In the genomic region with DNA sequence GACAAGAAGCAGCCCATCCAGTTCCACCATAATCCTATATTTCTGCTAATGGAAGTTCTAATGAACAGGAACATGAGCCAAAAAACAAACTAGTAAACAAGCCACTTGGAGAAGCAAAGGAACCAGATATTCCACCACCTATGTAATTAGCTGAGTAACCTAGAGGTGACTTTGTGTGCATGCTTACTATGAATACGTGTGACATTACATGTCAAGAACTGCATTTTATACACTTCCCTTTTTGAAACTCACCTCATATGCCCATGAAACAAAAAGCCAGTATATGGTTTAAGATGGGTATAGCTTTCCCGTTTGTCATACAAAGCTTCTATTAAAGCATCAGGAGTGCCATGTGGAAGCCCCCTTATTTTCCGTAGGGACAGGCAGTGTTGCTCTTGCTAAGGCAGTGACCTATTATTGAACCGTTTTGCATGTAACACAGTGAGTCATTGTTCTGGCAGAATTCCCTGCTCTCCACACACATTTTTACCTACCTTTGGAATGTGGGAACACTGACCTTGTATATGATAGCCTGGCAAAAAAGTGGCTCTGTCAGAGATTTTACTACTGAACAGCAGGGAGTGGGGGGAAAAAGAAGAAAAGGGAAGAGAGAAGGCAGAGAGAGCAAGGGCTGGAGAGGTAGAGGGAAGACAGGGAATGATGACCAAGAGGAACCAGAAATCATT, we compare ENCODE assay signal across 10 cellular contexts. TPM values are rescaled to one million over a fixed set of nuclear protein-coding genes. Genes with fewer than 3 reads are reported as not detected.
DNase-seq lines count a peak whose midpoint lies in the region; ATAC-seq and TF ChIP-seq lines count a peak whose summit lies in the region.
"Had no signal": no experiment of that assay in that cellular context is flagged by ENCODE, and none has a peak within 500 bp of the region (broad histone marks: within the 10 kb centered on the region; RNA-seq: fewer than 3 reads in every experiment).

No MANE protein-coding gene starts in this region.

- peak overlapping the region; percentile 26 for H3K9ac ChIP-seq in GM23248

- 33% methylated on average over 4 of the region's 4 CpGs for WGBS in GM23248 (ENCODE audit: low coverage in 1 of 2, low lambda C conversion rate in 2 of 2, missing lambda C conversion rate in 2 of 2), 2 experiments

- intact Hi-C loops in ascending aorta (cut with DNase I): no loop called here

- H3K27ac ChIP-seq in GM23248 (peak overlapping the region; percentile 64), RWPE2 (ENCODE audit: poor library complexity, severe bottlenecking) (peak overlapping the region; percentile 51), ascending aorta (no peak overlapping the region)

- TF ChIP-seq CTCF in RWPE2 (IDR thresholded peaks at IDR 0.05; ENCODE audit: poor library complexity, severe bottlenecking): no peak
- TF ChIP-seq CTCF in retinal pigment epithelial cell (conservative IDR thresholded peaks at IDR 0.05; ENCODE audit: low read depth, low read length): no peak
- no peak for TF ChIP-seq CTCF in ascending aorta (IDR thresholded peaks at IDR 0.05)

- H3K4me2 ChIP-seq in GM23248 (ENCODE audit: unreplicated experiment): peak overlapping the region; percentile 53

- H3K4me3 ChIP-seq in GM23248 (no peak overlapping the region), RWPE2 (ENCODE audit: severe bottlenecking) (no peak overlapping the region), retinal pigment epithelial cell (ENCODE audit: low read length) (no peak overlapping the region), ascending aorta (no peak overlapping the region)

- H3K9me2 ChIP-seq in GM23248 (ENCODE audit: insufficient read depth): no peaks in the 10 kb centered on the region; the same call in 1 of the 2 replicates

- DNase-seq in GM23248 (peak; percentile 82), RWPE2 (ENCODE audit: low spot score) (no peak), fibroblast of peridontal ligament (ENCODE audit: extremely low read depth) (peak; percentile 92), retinal pigment epithelial cell (ENCODE audit: low read depth) (peak; percentile 93), hepatic stellate cell (ENCODE audit: low spot score) (no peak), ascending aorta (ENCODE audit: low spot score in 2 of 2) (no peak)
- DNase-seq in stimulated activated CD8-positive, alpha-beta memory T cell treated with anti-CD3 and anti-CD28 coated beads, Interleukin-4, amount 100 ng/mL, for 48 hours: no peak
- DNase-seq: activated effector memory CD4-positive, alpha-beta T cell treated with anti-CD3 and anti-CD28 coated beads, Interleukin-2, amount 50 U/mL, for 16 hours; T-cell had no signal

- peaks cover 29% of the 10 kb centered on the region for H3K79me2 ChIP-seq in GM23248 (ENCODE audit: insufficient read depth)

- H3K36me3 ChIP-seq in GM23248 (ENCODE audit: low read depth): no peaks in the 10 kb centered on the region
- peaks cover 26% of the 10 kb centered on the region for H3K36me3 ChIP-seq in RWPE2 (ENCODE audit: low read depth)
- no peaks in the 10 kb centered on the region for H3K36me3 ChIP-seq in ascending aorta

- in situ Hi-C loops in GM23248 (cut with MboI): no loop called here

- ATAC-seq in RWPE2 (ENCODE audit: low read depth): peak; percentile 93
- ATAC-seq in HG03039 (IDR thresholded peaks at IDR 0.05; ENCODE audit: unreplicated experiment): no peak
- ATAC-seq: T-cell had no signal

- peaks cover 17% of the 10 kb centered on the region for H3F3A ChIP-seq in GM23248 (ENCODE audit: insufficient read depth)

- H4K20me1 ChIP-seq in GM23248 (ENCODE audit: insufficient read depth): no peaks in the 10 kb centered on the region

- peaks cover 36% of the 10 kb centered on the region for H3K4me1 ChIP-seq in GM23248 (ENCODE audit: insufficient read depth)
- peaks cover 21% of the 10 kb centered on the region for H3K4me1 ChIP-seq in RWPE2 (ENCODE audit: insufficient read depth, poor library complexity, severe bottlenecking)
- no peaks in the 10 kb centered on the region for H3K4me1 ChIP-seq in ascending aorta

- H3K27me3 ChIP-seq in GM23248 (replicated peaks; ENCODE audit: insufficient read depth) (no peaks in the 10 kb centered on the region), RWPE2 (ENCODE audit: insufficient read depth, poor library complexity, severe bottlenecking) (no peaks in the 10 kb centered on the region), ascending aorta (no peaks in the 10 kb centered on the region)

- no peaks in the 10 kb centered on the region for H3K9me3 ChIP-seq in GM23248 (ENCODE audit: low read depth)
- no peaks in the 10 kb centered on the region for H3K9me3 ChIP-seq in RWPE2 (ENCODE audit: severe bottlenecking)
- H3K9me3 ChIP-seq in ascending aorta: no peaks in the 10 kb centered on the region

- no peak overlapping the region for H2AFZ ChIP-seq in GM23248

RNA-seq across cellular contexts. Expression of a gene that starts 34.8 kb away (rescaled TPM):
- total RNA-seq in GM23248 (2014; rRNA removed; shearing (Covaris generic)): 795 and 861 TPM in 2 replicates
- polyA plus RNA-seq in GM23248 (2016; fragmentation: Nextera tagmentation; extraction: Ambion mirVana): 550 and 553 TPM in 2 replicates
- total RNA-seq in ascending aorta: 104 TPM

Comparison
In these comparisons a context has a peak if more than half of its experiments do, and no peak if none do; other contexts are left out.
1. DNase-seq: peak in GM23248 (single experiment), fibroblast of peridontal ligament (single experiment) and retinal pigment epithelial cell (single experiment); none in RWPE2 (single experiment), stimulated activated CD8-positive, alpha-beta memory T cell treated with anti-CD3 and anti-CD28 coated beads, Interleukin-4, amount 100 ng/mL, for 48 hours (single experiment), hepatic stellate cell (single experiment) and ascending aorta (0 of 2).
2. H3K27ac ChIP-seq: peak in GM23248 (single experiment) and RWPE2 (single experiment); none in ascending aorta (0 of 2).